ENCODE assay signal across 2 cellular contexts in the genomic region with DNA sequence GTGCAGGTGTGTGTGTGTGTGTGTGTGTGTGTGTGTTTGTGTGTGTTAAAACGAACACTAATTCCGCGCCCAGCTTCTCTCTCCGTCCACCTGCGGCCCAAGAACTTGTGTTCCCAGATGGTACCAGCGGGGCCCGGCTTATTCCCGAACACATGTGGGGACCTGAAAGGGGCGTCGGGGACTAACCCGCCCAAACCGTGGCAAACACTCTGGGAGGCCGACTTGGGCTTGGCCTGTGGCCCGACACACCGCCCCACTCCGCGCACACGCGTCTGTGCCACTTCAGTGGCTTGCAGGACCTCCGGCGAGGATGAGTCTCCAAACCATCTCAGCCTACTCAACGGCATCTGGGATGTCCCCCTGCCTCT.
TF ChIP-seq lines count a peak whose summit lies in the region.

No MANE protein-coding gene starts in this region.

TF ChIP-seq in SK-N-SH, 30 proteins besides CTCF, POLR2A, EP300 and RAD21 (continued from another document):
- TF ChIP-seq REST (IDR thresholded peaks at IDR 0.05; ENCODE audit: low read depth, low read length) = no peak
- TF ChIP-seq, protein P1, sequence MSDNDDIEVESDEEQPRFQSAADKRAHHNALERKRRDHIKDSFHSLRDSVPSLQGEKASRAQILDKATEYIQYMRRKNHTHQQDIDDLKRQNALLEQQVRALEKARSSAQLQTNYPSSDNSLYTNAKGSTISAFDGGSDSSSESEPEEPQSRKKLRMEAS (IDR thresholded peaks at IDR 0.05; ENCODE audit: low read depth) = no peak
- no peak for TF ChIP-seq ELF1 (IDR thresholded peaks at IDR 0.05)
- no peak for TF ChIP-seq TCF12 (IDR thresholded peaks at IDR 0.05)
- no peak for TF ChIP-seq CHD2 (IDR thresholded peaks at IDR 0.05; ENCODE audit: low read length, partially characterized antibody)
- TF ChIP-seq RFX5 (IDR thresholded peaks at IDR 0.05; ENCODE audit: low read length) = no peak

TF ChIP-seq in SK-N-SH treated with all-trans-retinoic acid at 6 μM for 48 hours, 23 proteins besides CTCF, POLR2A, EP300 and RAD21 (continued from another document):
- no peak for TF ChIP-seq ZC3H10 (CRISPR knock-in tag; IDR thresholded peaks at IDR 0.05)
- TF ChIP-seq, protein P2, sequence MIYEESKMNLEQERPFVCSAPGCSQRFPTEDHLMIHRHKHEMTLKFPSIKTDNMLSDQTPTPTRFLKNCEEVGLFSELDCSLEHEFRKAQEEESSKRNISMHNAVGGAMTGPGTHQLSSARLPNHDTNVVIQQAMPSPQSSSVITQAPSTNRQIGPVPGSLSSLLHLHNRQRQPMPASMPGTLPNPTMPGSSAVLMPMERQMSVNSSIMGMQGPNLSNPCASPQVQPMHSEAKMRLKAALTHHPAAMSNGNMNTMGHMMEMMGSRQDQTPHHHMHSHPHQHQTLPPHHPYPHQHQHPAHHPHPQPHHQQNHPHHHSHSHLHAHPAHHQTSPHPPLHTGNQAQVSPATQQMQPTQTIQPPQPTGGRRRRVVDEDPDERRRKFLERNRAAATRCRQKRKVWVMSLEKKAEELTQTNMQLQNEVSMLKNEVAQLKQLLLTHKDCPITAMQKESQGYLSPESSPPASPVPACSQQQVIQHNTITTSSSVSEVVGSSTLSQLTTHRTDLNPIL (CRISPR knock-in tag; IDR thresholded peaks at IDR 0.05; ENCODE audit: low read depth) = no peak
- TF ChIP-seq ZFP30 (CRISPR knock-in tag; IDR thresholded peaks at IDR 0.05) = no peak
- TF ChIP-seq TOX (CRISPR knock-in tag; IDR thresholded peaks at IDR 0.05; ENCODE audit: borderline replicate concordance) = no peak
